ENCODE assay signal across 1 cellular context in genomic region chr3:11734-12133, GRCh38.
TF ChIP-seq lines count a peak whose summit lies in the region.

No MANE protein-coding gene starts in this region.

TF ChIP-seq in IMR-90, 13 proteins besides CTCF, POLR2A, EP300 and RAD21 (continued from another document):
- TF ChIP-seq MAFK (IDR thresholded peaks at IDR 0.05; ENCODE audit: low read depth, low read length): no peak
